ENCODE assay signal across 9 cellular contexts in genomic region chr1:18760156-18760555, GRCh38.
"Had no signal": no experiment of that assay in that cellular context is flagged by ENCODE, and none has a peak within 500 bp of the region (broad histone marks: within the 10 kb centered on the region; RNA-seq: fewer than 3 reads in every experiment).

No MANE protein-coding gene starts in this region.

- H3K36me3 ChIP-seq: HAP-1 had no signal

- H3K4me1 ChIP-seq: HAP-1 had no signal

- H3K27ac ChIP-seq: GM23248 had no signal

- H3K4me3 ChIP-seq: GM23248, GM23338, HAP-1 had no signal

- ATAC-seq: GM23338, HCT116 had no signal

- H3K9me3 ChIP-seq: HAP-1 had no signal

- DNase-seq: GM23248, GOT3, H7, H9, HCEC 1CT, HFFc6 had no signal
